18 cellular contexts compared by ENCODE assay signal in the genomic region with DNA sequence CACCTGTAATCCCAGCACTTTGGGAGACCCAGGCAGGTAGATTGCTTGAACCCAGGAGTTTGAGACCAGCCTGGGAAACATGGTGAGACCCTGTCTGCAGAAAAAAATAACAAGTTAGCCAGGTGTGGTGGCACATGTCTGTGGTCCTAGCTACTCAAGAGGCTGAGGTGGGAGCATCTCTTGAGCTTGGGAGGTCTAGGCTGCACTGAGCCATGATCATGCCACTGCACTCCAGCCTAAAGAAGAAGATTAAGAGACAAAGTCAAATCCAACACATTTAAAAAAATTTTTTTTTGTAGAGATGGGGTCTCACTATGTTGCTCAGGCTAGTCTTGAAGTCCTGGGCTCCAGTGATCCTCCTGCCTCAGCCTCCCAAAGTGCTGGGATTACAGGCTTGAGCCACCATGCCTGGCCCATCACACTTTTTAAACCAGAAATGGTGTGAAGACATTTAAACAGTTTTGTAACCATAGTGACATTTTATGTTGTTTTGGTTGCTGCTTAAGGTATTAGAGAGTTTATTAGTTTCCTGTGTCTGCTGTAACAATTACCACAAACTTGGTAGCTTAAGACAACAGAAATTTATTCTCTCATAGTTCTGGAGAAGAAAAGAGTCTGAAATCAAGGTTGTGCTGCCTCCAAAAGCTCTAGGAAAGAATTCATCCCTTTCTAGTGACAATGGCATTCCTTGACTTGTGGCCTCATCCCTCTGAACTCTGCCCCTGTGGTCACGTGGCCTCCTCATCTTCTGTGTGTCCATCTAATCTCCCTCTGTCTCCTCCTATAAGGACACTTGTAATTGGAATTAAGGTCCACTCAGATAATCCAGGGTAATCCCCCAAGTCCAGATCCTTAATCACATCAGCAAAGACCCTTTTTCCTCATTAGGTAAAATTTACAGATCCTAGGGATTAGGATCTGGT.
A peak's percentile ranks its signal among the peaks of the same experiment; 100 is the strongest.
DNase-seq lines count a peak whose midpoint lies in the region; ATAC-seq, FAIRE-seq and TF ChIP-seq lines count a peak whose summit lies in the region.
"Had no signal": no experiment of that assay in that cellular context is flagged by ENCODE, and none has a peak within 500 bp of the region (broad histone marks: within the 10 kb centered on the region; RNA-seq: fewer than 3 reads in every experiment).

No MANE protein-coding gene starts in this region.

- CTCF ChIA-PET in CD8-positive, alpha-beta T cell (lab: Charles Lee): interaction anchor here (0.8 to 0.9 kb wide), 2 partner anchors 17 to 37 kb away, joined by 3 read pairs; no protein-coding TSS in a partner anchor
- CTCF ChIA-PET in naive thymus-derived CD4-positive, alpha-beta T cell (lab: Charles Lee): no interaction called here

- H3K27ac Mint-ChIP-seq in CD8-positive, alpha-beta T cell: no peak overlapping the region
- peak overlapping the region; percentile 89 for H3K27ac Mint-ChIP-seq in central memory CD8-positive, alpha-beta T cell (ENCODE audit: low read depth)
- no peak overlapping the region for H3K27ac Mint-ChIP-seq in naive thymus-derived CD4-positive, alpha-beta T cell

- no peaks in the 10 kb centered on the region for H3K9me2 ChIP-seq in Loucy (replicated peaks; ENCODE audit: low read depth, low read length)

- no peaks in the 10 kb centered on the region for H3K36me3 ChIP-seq in CD8-positive, alpha-beta T cell (ENCODE audit: insufficient read depth, low read length)
- no peaks in the 10 kb centered on the region for H3K36me3 ChIP-seq in Loucy (ENCODE audit: insufficient read depth, low read length)
- H3K36me3 ChIP-seq in naive thymus-derived CD4-positive, alpha-beta T cell (ENCODE audit: control insufficient read depth in 2 of 3, insufficient read depth in 3 of 3, low read length in 3 of 3): no peaks in the 10 kb centered on the region

- TF ChIP-seq POLR2A in GM12891 (IDR thresholded peaks at IDR 0.05; ENCODE audit: low read depth, low read length): no peak

- no peaks in the 10 kb centered on the region for H3K27me3 ChIP-seq in CD8-positive, alpha-beta T cell (ENCODE audit: insufficient read depth, low read length)
- no peaks in the 10 kb centered on the region for H3K27me3 ChIP-seq in Loucy (ENCODE audit: insufficient read depth, low read length, poor library complexity, severe bottlenecking)
- H3K27me3 ChIP-seq in naive thymus-derived CD4-positive, alpha-beta T cell (ENCODE audit: control insufficient read depth in 2 of 2, insufficient read depth in 2 of 2, low read length in 2 of 2): no peaks in the 10 kb centered on the region

- H3K9me3 Mint-ChIP-seq in CD8-positive, alpha-beta T cell: no peaks in the 10 kb centered on the region
- peaks cover 6% of the 10 kb centered on the region for H3K9me3 Mint-ChIP-seq in central memory CD8-positive, alpha-beta T cell
- H3K9me3 Mint-ChIP-seq in naive thymus-derived CD4-positive, alpha-beta T cell: peaks cover 0 to 5% (median 0%) of the 10 kb centered on the region in 11 donors

- H3K4me3 ChIP-seq in CD8-positive, alpha-beta T cell (ENCODE audit: low read depth, low read length): no peak overlapping the region
- peak overlapping the region; percentile 25 for H3K4me3 ChIP-seq in Loucy (ENCODE audit: low read length, poor library complexity, severe bottlenecking)
- no peak overlapping the region for H3K4me3 ChIP-seq in naive thymus-derived CD4-positive, alpha-beta T cell (ENCODE audit: low read length)

- H3K4me1 ChIP-seq in CD8-positive, alpha-beta T cell (ENCODE audit: insufficient read depth, low read length): no peaks in the 10 kb centered on the region
- peaks cover 39% of the 10 kb centered on the region for H3K4me1 ChIP-seq in Loucy (ENCODE audit: insufficient read depth, low read length, poor library complexity, severe bottlenecking)
- H3K4me1 ChIP-seq in naive thymus-derived CD4-positive, alpha-beta T cell (ENCODE audit: control insufficient read depth in 2 of 2, insufficient read depth in 2 of 2, low read length in 2 of 2): peaks cover 0 to 1% of the 10 kb centered on the region in 2 donors

- H3K4me2 ChIP-seq in Loucy (ENCODE audit: low read depth, low read length, poor library complexity, severe bottlenecking): peak overlapping the region; percentile 49

- no peak overlapping the region for H3K9ac ChIP-seq in Loucy (ENCODE audit: low read depth, low read length, poor library complexity, severe bottlenecking)

- POLR2A ChIA-PET in CD8-positive, alpha-beta T cell (lab: Charles Lee): no interaction called here
- POLR2A ChIA-PET in naive thymus-derived CD4-positive, alpha-beta T cell (lab: Charles Lee): no interaction called here

- ATAC-seq in CD8-positive, alpha-beta T cell: peak; percentile 31
- ATAC-seq in central memory CD8-positive, alpha-beta T cell (replicated peaks; ENCODE audit: extremely low read depth, poor library complexity, severe bottlenecking): peak; percentile 88
- peak; percentile 60 for ATAC-seq in naive thymus-derived CD4-positive, alpha-beta T cell
- ATAC-seq in GM18868 (IDR thresholded peaks at IDR 0.05; ENCODE audit: unreplicated experiment): no peak

- peaks cover 9% of the 10 kb centered on the region for H3K4me1 Mint-ChIP-seq in CD8-positive, alpha-beta T cell (ENCODE audit: low read depth)
- peaks cover 17% of the 10 kb centered on the region for H3K4me1 Mint-ChIP-seq in central memory CD8-positive, alpha-beta T cell
- peaks cover 0 to 22% (median 5%) of the 10 kb centered on the region in 7 donors for H3K4me1 Mint-ChIP-seq in naive thymus-derived CD4-positive, alpha-beta T cell

- H3K9me3 ChIP-seq in CD8-positive, alpha-beta T cell (ENCODE audit: low read length): no peaks in the 10 kb centered on the region
- H3K9me3 ChIP-seq in Loucy (ENCODE audit: insufficient read depth, low read depth, low read length): no peaks in the 10 kb centered on the region
- H3K9me3 ChIP-seq in naive thymus-derived CD4-positive, alpha-beta T cell (ENCODE audit: control insufficient read depth in 2 of 3, low read length in 3 of 3): no peaks in the 10 kb centered on the region

- no peak for DNase-seq in CD8-positive, alpha-beta T cell
- DNase-seq in central memory CD8-positive, alpha-beta T cell (ENCODE audit: low spot score in 2 of 2): no peak
- DNase-seq in naive thymus-derived CD4-positive, alpha-beta T cell: no peak
- DNase-seq in GM12891 (ENCODE audit: insufficient read length, low spot score) (no peak), SK-N-DZ (ENCODE audit: low spot score) (no peak)
- DNase-seq: AML-193, DMS153, GF-D8, NCI-H1105 treated with DMSO at 0.1 percent for 48 hours, NCI-H1694, NCI-H510A, NCI-H748 treated with DMSO at 0.1 percent for 48 hours, OCI-M1, SHP77 treated with DMSO at 0.1 percent for 48 hours had no signal

- TF ChIP-seq CTCF in CD8-positive, alpha-beta T cell (IDR thresholded peaks at IDR 0.05): no peak
- TF ChIP-seq CTCF in Loucy (conservative IDR thresholded peaks at IDR 0.05; ENCODE audit: low read length): no peak

- FAIRE-seq in GM12891 (lab: Jason Lieb, UNC): no peak
- FAIRE-seq: H1 had no signal

- H3F3A ChIP-seq in Loucy (ENCODE audit: low read depth): no peaks in the 10 kb centered on the region

- H2AFZ ChIP-seq in Loucy (ENCODE audit: low read length): no peak overlapping the region

- H3K27me3 Mint-ChIP-seq in CD8-positive, alpha-beta T cell (ENCODE audit: low read depth): no peaks in the 10 kb centered on the region
- no peaks in the 10 kb centered on the region for H3K27me3 Mint-ChIP-seq in central memory CD8-positive, alpha-beta T cell
- no peaks in the 10 kb centered on the region for H3K27me3 Mint-ChIP-seq in naive thymus-derived CD4-positive, alpha-beta T cell

- no peaks in the 10 kb centered on the region for H4K20me1 ChIP-seq in Loucy (ENCODE audit: insufficient read depth, low read length, poor library complexity, severe bottlenecking)

- no peak overlapping the region for H3K4me3 Mint-ChIP-seq in CD8-positive, alpha-beta T cell
- no peak overlapping the region for H3K4me3 Mint-ChIP-seq in central memory CD8-positive, alpha-beta T cell
- no peak overlapping the region for H3K4me3 Mint-ChIP-seq in naive thymus-derived CD4-positive, alpha-beta T cell

- H3K36me3 Mint-ChIP-seq in CD8-positive, alpha-beta T cell: no peaks in the 10 kb centered on the region
- H3K36me3 Mint-ChIP-seq in central memory CD8-positive, alpha-beta T cell (ENCODE audit: insufficient read depth): no peaks in the 10 kb centered on the region
- H3K36me3 Mint-ChIP-seq in naive thymus-derived CD4-positive, alpha-beta T cell: peaks cover 0 to 21% (median 0%) of the 10 kb centered on the region in 5 donors

- intact Hi-C loops in CD8-positive, alpha-beta T cell (cut with DNase I, micrococcal nuclease): loop anchor here in 1 of 2 experiments (5.0 kb wide), 1 partner anchor 45 kb away; no protein-coding TSS in a partner anchor
- intact Hi-C loops in naive thymus-derived CD4-positive, alpha-beta T cell (cut with micrococcal nuclease): no loop called here

- no peaks in the 10 kb centered on the region for H3K79me2 ChIP-seq in Loucy (ENCODE audit: insufficient read depth, low read length)

- no peak overlapping the region for H3K27ac ChIP-seq in CD8-positive, alpha-beta T cell (ENCODE audit: low read depth, low read length)
- no peak overlapping the region for H3K27ac ChIP-seq in naive thymus-derived CD4-positive, alpha-beta T cell (ENCODE audit: low read depth, low read length)
- H3K27ac ChIP-seq: C4-2B had no signal

TF ChIP-seq in GM12891, 5 proteins besides CTCF, POLR2A, EP300 and RAD21:
- no peak for TF ChIP-seq TAF1 (IDR thresholded peaks at IDR 0.05; ENCODE audit: low read depth, low read length)
- TF ChIP-seq PAX5 (IDR thresholded peaks at IDR 0.05; ENCODE audit: insufficient read depth, low read length, severe bottlenecking): no peak
- TF ChIP-seq SPI1 (IDR thresholded peaks at IDR 0.05; ENCODE audit: low read depth, low read length): no peak
